Comparison of ENCODE assay signal across 10 cellular contexts in the genomic region with DNA sequence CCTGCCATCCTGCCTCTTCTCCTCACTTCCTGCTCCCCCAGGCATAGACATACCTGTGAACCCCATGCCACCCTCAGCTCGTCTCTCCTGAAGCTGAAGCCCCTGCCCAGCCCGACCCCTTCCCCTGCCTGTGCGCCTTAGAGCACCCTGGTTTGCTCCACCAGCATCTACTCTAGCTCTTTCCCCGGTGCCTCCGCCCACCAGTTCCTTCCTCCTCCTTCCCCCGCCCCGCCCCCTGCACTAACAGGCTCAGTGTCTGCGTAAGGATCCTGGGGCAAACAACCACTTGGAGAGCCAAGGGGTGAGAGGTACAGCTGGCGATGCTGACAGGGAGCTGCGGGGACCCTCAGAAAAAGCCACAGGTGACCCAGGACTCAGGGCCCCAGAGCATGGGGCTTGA. TPM values are rescaled to one million over a fixed set of nuclear protein-coding genes. Genes with fewer than 3 reads are reported as not detected.
DNase-seq lines count a peak whose midpoint lies in the region; ATAC-seq and TF ChIP-seq lines count a peak whose summit lies in the region.
"Had no signal": no experiment of that assay in that cellular context is flagged by ENCODE, and none has a peak within 500 bp of the region (broad histone marks: within the 10 kb centered on the region; RNA-seq: fewer than 3 reads in every experiment).

No MANE protein-coding gene starts in this region.

- peak overlapping the region; percentile 54 for H3K4me3 Mint-ChIP-seq in CD8-positive, alpha-beta T cell

- H3K27ac Mint-ChIP-seq in CD8-positive, alpha-beta T cell, result no peak overlapping the region

- peaks cover 12% of the 10 kb centered on the region for H3K4me1 Mint-ChIP-seq in CD8-positive, alpha-beta T cell (ENCODE audit: low read depth)

- peak overlapping the region; percentile 3 for H3K4me3 ChIP-seq in CD8-positive, alpha-beta T cell (ENCODE audit: low read depth, low read length)
- H3K4me3 ChIP-seq: tibial artery had no signal

- peak; percentile 72 for ATAC-seq in CD8-positive, alpha-beta T cell
- no peak for ATAC-seq in HG03196 (IDR thresholded peaks at IDR 0.05; ENCODE audit: unreplicated experiment)
- no peak for ATAC-seq in HG03457 (IDR thresholded peaks at IDR 0.05; ENCODE audit: unreplicated experiment)

- DNase-seq in CD8-positive, alpha-beta T cell, result peak; percentile 44 to 74 (median 63)
- peak; percentile 43 for DNase-seq in SKM-1 treated with dmso at 0.1 percent for 144 hours (lab: John Stamatoyannopoulos, UW; ENCODE audit: unreplicated experiment)
- peak; percentile 65 for DNase-seq in activated naive CD4-positive, alpha-beta T cell treated with Interleukin-2 at 50 U/mL for 16 hours
- DNase-seq in stimulated activated CD4-positive, alpha-beta T cell treated with anti-CD3 and anti-CD28 coated beads, Interleukin-12 subunit alpha, Interleukin-12 subunit beta, amount 100 ng/mL, for 24 hours (ENCODE audit: low read depth in 2 of 2), result peak; percentile 37 to 68
- DNase-seq in iPS-NIHi7 (ENCODE audit: extremely low spot score), result no peak
- no peak for DNase-seq in NCI-H1417 treated with DMSO at 0.1 percent for 48 hours (lab: John Stamatoyannopoulos, UW)

- no peaks in the 10 kb centered on the region for H3K27me3 ChIP-seq in CD8-positive, alpha-beta T cell (ENCODE audit: insufficient read depth, low read length)

- intact Hi-C loops in CD8-positive, alpha-beta T cell (cut with DNase I, micrococcal nuclease), result loop anchor here (2.0 to 5.0 kb wide), 2 partner anchors 164 to 233 kb away; no protein-coding TSS in a partner anchor

- TF ChIP-seq CTCF in CD8-positive, alpha-beta T cell (IDR thresholded peaks at IDR 0.05), result no peak

- H3K36me3 ChIP-seq in CD8-positive, alpha-beta T cell (ENCODE audit: insufficient read depth, low read length), result no peaks in the 10 kb centered on the region
- H3K36me3 ChIP-seq: tibial artery had no signal

- no peak overlapping the region for H3K27ac ChIP-seq in CD8-positive, alpha-beta T cell (ENCODE audit: low read depth, low read length)
- H3K27ac ChIP-seq: tibial artery had no signal

- H3K36me3 Mint-ChIP-seq in CD8-positive, alpha-beta T cell, result no peaks in the 10 kb centered on the region

- H3K9me3 ChIP-seq in CD8-positive, alpha-beta T cell (ENCODE audit: low read length), result no peaks in the 10 kb centered on the region
- H3K9me3 ChIP-seq: tibial artery had no signal

- H3K9me3 Mint-ChIP-seq in CD8-positive, alpha-beta T cell, result no peaks in the 10 kb centered on the region

- CTCF ChIA-PET in CD8-positive, alpha-beta T cell (lab: Charles Lee), result interaction anchor here (0.9 to 7.8 kb wide), 25 partner anchors 10 to 402 kb away, joined by 3 to 97 read pairs (median 6); a partner anchor contains a TSS

- POLR2A ChIA-PET in CD8-positive, alpha-beta T cell (lab: Charles Lee), result interaction anchor here (0.6 to 2.1 kb wide), 3 partner anchors 10 to 163 kb away, joined by 3 to 5 read pairs (median 3); no protein-coding TSS in a partner anchor

- H3K27me3 Mint-ChIP-seq in CD8-positive, alpha-beta T cell (ENCODE audit: low read depth), result peaks cover 4% of the 10 kb centered on the region

- peaks cover 16% of the 10 kb centered on the region for H3K4me1 ChIP-seq in CD8-positive, alpha-beta T cell (ENCODE audit: insufficient read depth, low read length)

RNA-seq across cellular contexts. Expression of a gene that starts 1.9 kb away (rescaled TPM):
- not detected for total RNA-seq in CD8-positive, alpha-beta T cell
- total RNA-seq: M059J had no signal

RNA-seq across cellular contexts. Expression of a gene that starts 7.6 kb away (rescaled TPM):
- total RNA-seq in CD8-positive, alpha-beta T cell, result not detected
- total RNA-seq: M059J had no signal

RNA-seq across cellular contexts. Expression of a gene that starts 43.2 kb away (rescaled TPM):
- under 1 TPM; 0.64 to 0.98 TPM for total RNA-seq in CD8-positive, alpha-beta T cell
- total RNA-seq: M059J had no signal

Comparison
In these comparisons a context has a peak if more than half of its experiments do, and no peak if none do; other contexts are left out.
1. DNase-seq: peak in CD8-positive, alpha-beta T cell (7 of 7), SKM-1 treated with dmso at 0.1 percent for 144 hours (single experiment), activated naive CD4-positive, alpha-beta T cell treated with Interleukin-2 at 50 U/mL for 16 hours (single experiment) and stimulated activated CD4-positive, alpha-beta T cell treated with anti-CD3 and anti-CD28 coated beads, Interleukin-12 subunit alpha, Interleukin-12 subunit beta, amount 100 ng/mL, for 24 hours (2 of 2); none in iPS-NIHi7 (single experiment) and NCI-H1417 treated with DMSO at 0.1 percent for 48 hours (single experiment).